In genomic region chrX:40471965-40472648, GRCh38 we compare ENCODE assay signal across 8 cellular contexts.
DNase-seq lines count a peak whose midpoint lies in the region; ATAC-seq, FAIRE-seq and TF ChIP-seq lines count a peak whose summit lies in the region.

No MANE protein-coding gene starts in this region.

- no peaks in the 10 kb centered on the region for H3K36me3 ChIP-seq in OCI-LY1 (ENCODE audit: insufficient read depth, low read length)
- no peaks in the 10 kb centered on the region for H3K36me3 ChIP-seq in astrocyte (ENCODE audit: insufficient read depth, low read length)

- no peaks in the 10 kb centered on the region for H3K36me3 Mint-ChIP-seq in astrocyte (ENCODE audit: low read depth, unreplicated experiment)

- H3K4me3 Mint-ChIP-seq in astrocyte (ENCODE audit: unreplicated experiment), result no peak overlapping the region

- FAIRE-seq in astrocyte (lab: Jason Lieb, UNC), result no peak

- peaks cover 5% of the 10 kb centered on the region for H3K4me1 ChIP-seq in OCI-LY1 (ENCODE audit: insufficient read depth, low read length, severe bottlenecking)
- peaks cover 4% of the 10 kb centered on the region for H3K4me1 ChIP-seq in astrocyte (ENCODE audit: insufficient read depth, low read length)

- no peaks in the 10 kb centered on the region for H3K9me2 ChIP-seq in OCI-LY1 (ENCODE audit: low read depth, low read length)

- no peak overlapping the region for H2AFZ ChIP-seq in OCI-LY1 (ENCODE audit: low read length)
- H2AFZ ChIP-seq in astrocyte (ENCODE audit: low read depth, low read length), result peak overlapping the region; percentile 18

- no peaks in the 10 kb centered on the region for H3K27me3 Mint-ChIP-seq in astrocyte (ENCODE audit: low read depth, unreplicated experiment)

- H3K27ac ChIP-seq in OCI-LY1 (ENCODE audit: low read depth, low read length, poor library complexity, severe bottlenecking), result no peak overlapping the region
- no peak overlapping the region for H3K27ac ChIP-seq in astrocyte (ENCODE audit: low read depth, low read length)

- peak; percentile 26; the same call in 1 of the 2 replicates for TF ChIP-seq CTCF in OCI-LY1 (IDR thresholded peaks at IDR 0.05; ENCODE audit: low read length)
- no peak for TF ChIP-seq CTCF in astrocyte (IDR thresholded peaks at IDR 0.05; ENCODE audit: insufficient read depth, low read depth, low read length)

- no peaks in the 10 kb centered on the region for H3K27me3 ChIP-seq in OCI-LY1 (ENCODE audit: insufficient read depth, low read length)
- H3K27me3 ChIP-seq in astrocyte (ENCODE audit: insufficient read depth, low read length), result peaks cover 3% of the 10 kb centered on the region

- peak; percentile 80 for ATAC-seq in HG02798 (IDR thresholded peaks at IDR 0.05; ENCODE audit: poor library complexity, unreplicated experiment)
- ATAC-seq in GM19035 (IDR thresholded peaks at IDR 0.05; ENCODE audit: unreplicated experiment), result no peak

- peak overlapping the region; percentile 36; the same call in 1 of the 2 replicates for H3K4me2 ChIP-seq in OCI-LY1 (ENCODE audit: low read length)
- H3K4me2 ChIP-seq in astrocyte (ENCODE audit: low read length), result peak overlapping the region; percentile 33

- H3K4me1 Mint-ChIP-seq in astrocyte (ENCODE audit: low read depth, unreplicated experiment), result peaks cover 17% of the 10 kb centered on the region

- H3K4me3 ChIP-seq in OCI-LY1 (ENCODE audit: low read depth, low read length, poor library complexity, severe bottlenecking), result no peak overlapping the region
- H3K4me3 ChIP-seq in astrocyte (ENCODE audit: insufficient read depth, low read depth, low read length), result no peak overlapping the region

- no peaks in the 10 kb centered on the region for H3K9me3 Mint-ChIP-seq in astrocyte (ENCODE audit: unreplicated experiment)

- H3K79me2 ChIP-seq in OCI-LY1 (ENCODE audit: insufficient read depth, low read length) (no peaks in the 10 kb centered on the region), astrocyte (ENCODE audit: insufficient read depth, low read length) (no peaks in the 10 kb centered on the region)

- H3K9me3 ChIP-seq in OCI-LY1 (ENCODE audit: low read length) (no peaks in the 10 kb centered on the region), astrocyte (ENCODE audit: insufficient read depth, low read depth, low read length) (no peaks in the 10 kb centered on the region)

- DNase-seq in DMS79 (lab: John Stamatoyannopoulos, UW) (peak; percentile 31), astrocyte (ENCODE audit: low read depth) (peak; percentile 80), iPS-NIHi7 (ENCODE audit: extremely low spot score) (peak; percentile 30), COLO829 (ENCODE audit: low spot score) (no peak)
- peak; percentile 5 for DNase-seq in stimulated activated CD4-positive, alpha-beta T cell treated with anti-CD3 and anti-CD28 coated beads, Interleukin-4, amount 100 ng/mL, for 1 hour

- H4K20me1 ChIP-seq in OCI-LY1 (ENCODE audit: insufficient read depth, low read length), result no peaks in the 10 kb centered on the region
- H4K20me1 ChIP-seq in astrocyte (ENCODE audit: insufficient read depth, low read length), result no peaks in the 10 kb centered on the region

- H3K27ac Mint-ChIP-seq in astrocyte (ENCODE audit: unreplicated experiment), result peak overlapping the region; percentile 72

- no peaks in the 10 kb centered on the region for H3F3A ChIP-seq in OCI-LY1 (ENCODE audit: insufficient read depth, low read length)

- H3K9ac ChIP-seq in OCI-LY1 (ENCODE audit: low read length), result no peak overlapping the region
- H3K9ac ChIP-seq in astrocyte (ENCODE audit: low read length), result no peak overlapping the region
